ENCODE assay signal across 6 cellular contexts in the genomic region with DNA sequence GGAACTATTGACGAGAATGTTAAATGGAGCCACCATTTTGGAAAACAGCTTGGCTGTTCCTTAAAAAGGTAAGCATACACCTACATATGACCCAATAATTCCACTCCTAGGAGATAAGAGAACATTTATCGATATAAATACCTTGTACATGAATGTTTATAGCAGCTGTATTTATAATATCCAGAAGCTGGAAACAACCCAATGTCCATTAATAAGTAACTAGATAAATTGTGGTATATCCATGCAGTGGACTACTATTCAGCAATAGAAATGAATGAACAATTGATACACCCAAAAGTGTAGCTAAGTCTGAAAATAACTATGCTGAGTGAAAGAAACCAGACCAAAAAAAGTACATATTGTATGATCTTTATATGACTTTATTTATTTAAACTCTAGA. TPM values are rescaled to one million over a fixed set of nuclear protein-coding genes. Genes with fewer than 3 reads are reported as not detected.
"Had no signal": no experiment of that assay in that cellular context is flagged by ENCODE, and none has a peak within 500 bp of the region (broad histone marks: within the 10 kb centered on the region; RNA-seq: fewer than 3 reads in every experiment).

No MANE protein-coding gene starts in this region.

- H3K4me3 ChIP-seq: K562 had no signal

- DNase-seq: IMR-90, KBM-7 had no signal

- FAIRE-seq: HepG2, K562 had no signal

- H3K27ac ChIP-seq: HL-60 had no signal

- ATAC-seq: HepG2, K562 had no signal

RNA-seq across cellular contexts. Expression of gene ADIG, which starts 42.2 kb away (rescaled TPM):
- polyA plus RNA-seq: HepG2, IgD-negative memory B cell, IMR-90, K562 had no signal
